Comparison of ENCODE assay signal across 1 cellular context in the genomic region with DNA sequence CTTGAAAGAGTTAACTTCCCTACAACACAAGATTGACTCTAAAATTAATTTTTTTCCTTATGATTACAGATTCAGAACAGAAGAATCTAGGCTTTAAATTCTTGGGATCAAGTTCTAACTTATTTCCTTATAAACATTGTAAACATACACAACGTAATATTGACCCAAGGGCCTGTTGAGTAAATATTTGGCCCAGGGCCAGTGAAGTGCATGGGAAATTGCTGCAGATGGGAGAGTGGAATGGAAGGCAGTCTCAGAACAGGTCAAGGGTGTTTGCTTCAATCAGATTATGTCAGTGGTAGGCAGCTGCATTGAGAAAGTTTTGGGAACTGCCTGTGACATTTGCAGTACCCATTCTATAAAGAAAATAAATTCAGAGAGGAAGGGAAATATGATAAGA.
TF ChIP-seq lines count a peak whose summit lies in the region.

No MANE protein-coding gene starts in this region.

TF ChIP-seq in GM23338, 12 proteins besides CTCF, POLR2A, EP300 and RAD21 (continued from another document):
- TF ChIP-seq, protein P1, sequence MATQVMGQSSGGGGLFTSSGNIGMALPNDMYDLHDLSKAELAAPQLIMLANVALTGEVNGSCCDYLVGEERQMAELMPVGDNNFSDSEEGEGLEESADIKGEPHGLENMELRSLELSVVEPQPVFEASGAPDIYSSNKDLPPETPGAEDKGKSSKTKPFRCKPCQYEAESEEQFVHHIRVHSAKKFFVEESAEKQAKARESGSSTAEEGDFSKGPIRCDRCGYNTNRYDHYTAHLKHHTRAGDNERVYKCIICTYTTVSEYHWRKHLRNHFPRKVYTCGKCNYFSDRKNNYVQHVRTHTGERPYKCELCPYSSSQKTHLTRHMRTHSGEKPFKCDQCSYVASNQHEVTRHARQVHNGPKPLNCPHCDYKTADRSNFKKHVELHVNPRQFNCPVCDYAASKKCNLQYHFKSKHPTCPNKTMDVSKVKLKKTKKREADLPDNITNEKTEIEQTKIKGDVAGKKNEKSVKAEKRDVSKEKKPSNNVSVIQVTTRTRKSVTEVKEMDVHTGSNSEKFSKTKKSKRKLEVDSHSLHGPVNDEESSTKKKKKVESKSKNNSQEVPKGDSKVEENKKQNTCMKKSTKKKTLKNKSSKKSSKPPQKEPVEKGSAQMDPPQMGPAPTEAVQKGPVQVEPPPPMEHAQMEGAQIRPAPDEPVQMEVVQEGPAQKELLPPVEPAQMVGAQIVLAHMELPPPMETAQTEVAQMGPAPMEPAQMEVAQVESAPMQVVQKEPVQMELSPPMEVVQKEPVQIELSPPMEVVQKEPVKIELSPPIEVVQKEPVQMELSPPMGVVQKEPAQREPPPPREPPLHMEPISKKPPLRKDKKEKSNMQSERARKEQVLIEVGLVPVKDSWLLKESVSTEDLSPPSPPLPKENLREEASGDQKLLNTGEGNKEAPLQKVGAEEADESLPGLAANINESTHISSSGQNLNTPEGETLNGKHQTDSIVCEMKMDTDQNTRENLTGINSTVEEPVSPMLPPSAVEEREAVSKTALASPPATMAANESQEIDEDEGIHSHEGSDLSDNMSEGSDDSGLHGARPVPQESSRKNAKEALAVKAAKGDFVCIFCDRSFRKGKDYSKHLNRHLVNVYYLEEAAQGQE (IDR thresholded peaks at IDR 0.05; ENCODE audit: unreplicated experiment): no peak
- TF ChIP-seq ZNF331 (CRISPR knock-in tag; IDR thresholded peaks at IDR 0.05; ENCODE audit: low read depth): no peak
- no peak for TF ChIP-seq CREB1 (CRISPR knock-in tag; IDR thresholded peaks at IDR 0.05; ENCODE audit: low read depth)
TF ChIP-seq in GM23338: peak in this region for 0.
